Comparison of ENCODE assay signal across 18 cellular contexts in the genomic region with DNA sequence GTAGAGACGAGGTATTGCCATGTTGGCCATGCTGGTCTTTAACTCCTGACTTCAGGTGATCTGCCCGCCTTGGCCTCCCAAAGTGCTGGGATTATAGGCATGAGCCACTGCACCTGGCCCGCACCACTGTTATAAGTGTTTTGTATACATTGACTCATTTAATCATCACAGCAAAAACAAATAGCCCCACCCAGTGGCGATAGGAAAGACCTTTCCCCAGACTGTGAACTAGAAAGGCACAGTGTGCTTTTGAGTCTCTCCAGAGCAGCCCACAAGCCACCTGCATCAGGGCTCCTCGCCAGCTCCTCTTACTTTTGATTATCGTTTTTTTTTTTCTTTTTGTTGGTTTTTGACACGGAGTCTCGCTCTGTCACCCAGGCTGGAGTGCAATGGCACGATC. TPM values are rescaled to one million over a fixed set of nuclear protein-coding genes. Genes with fewer than 3 reads are reported as not detected.
DNase-seq lines count a peak whose midpoint lies in the region; ATAC-seq, FAIRE-seq and TF ChIP-seq lines count a peak whose summit lies in the region.
"Had no signal": no experiment of that assay in that cellular context is flagged by ENCODE, and none has a peak within 500 bp of the region (broad histone marks: within the 10 kb centered on the region; RNA-seq: fewer than 3 reads in every experiment).

No MANE protein-coding gene starts in this region.

- H2BK20ac ChIP-seq in H1 (ENCODE audit: low read length): no peak overlapping the region

- peaks cover 18% of the 10 kb centered on the region in 2 donors for H3K9me3 Mint-ChIP-seq in stimulated activated naive B cell treated with anti-CD40 and anti-IgM and Interleukin-4, amounts not matched to agents 10 μg/mL and 1 μg/mL and 100 μg/mL, for 72 hours

- ATAC-seq in stimulated activated naive B cell treated with anti-CD40 and anti-IgM and Interleukin-4, amounts not matched to agents 10 μg/mL and 1 μg/mL and 100 μg/mL, for 72 hours (replicated peaks): no peak
- ATAC-seq: left lung had no signal

- no peak overlapping the region for H2BK120ac ChIP-seq in H1 (replicated peaks; ENCODE audit: low read depth, low read length)

- H3K79me2 ChIP-seq in H1 (ENCODE audit: control insufficient read depth in 1 of 2, insufficient read depth in 2 of 2, low read length in 2 of 2): no peaks in the 10 kb centered on the region

- no peak overlapping the region for H3K56ac ChIP-seq in H1 (replicated peaks; ENCODE audit: insufficient read length, low read depth, low read length)

- POLR2A ChIA-PET in H1 (lab: Charles Lee; ENCODE audit: partially characterized antibody): interaction anchor here (0.8 kb wide), 1 partner anchor 111 kb away, joined by 3 read pairs; no protein-coding TSS in a partner anchor

- peaks cover 3 to 4% of the 10 kb centered on the region in 2 donors for H3K36me3 Mint-ChIP-seq in stimulated activated naive B cell treated with anti-CD40 and anti-IgM and Interleukin-4, amounts not matched to agents 10 μg/mL and 1 μg/mL and 100 μg/mL, for 72 hours

- no peak overlapping the region for H4K8ac ChIP-seq in H1 (ENCODE audit: extremely low read depth, insufficient read depth, low read length)

- peak; percentile 60 to 68 for TF ChIP-seq RAD21 in H1 (IDR thresholded peaks at IDR 0.05 in 1 of 2, conservative IDR thresholded peaks at IDR 0.05 in 1 of 2; ENCODE audit: low read depth in 2 of 2, low read length in 2 of 2)

- H3K27me3 ChIP-seq in H1 (replicated peaks in 1 of 4; ENCODE audit: control insufficient read depth in 3 of 4, extremely low read depth in 1 of 4, insufficient read depth in 3 of 4, low read length in 3 of 4): no peaks in the 10 kb centered on the region
- H3K27me3 ChIP-seq: left lung, testis had no signal

- H2BK12ac ChIP-seq in H1 (ENCODE audit: low read depth, low read length): no peak overlapping the region

- no peak overlapping the region for H2AK5ac ChIP-seq in H1 (ENCODE audit: low read depth, low read length)

- H3K4me3 Mint-ChIP-seq in stimulated activated naive B cell treated with anti-CD40 and anti-IgM and Interleukin-4, amounts not matched to agents 10 μg/mL and 1 μg/mL and 100 μg/mL, for 72 hours: no peak overlapping the region
- H3K4me3 Mint-ChIP-seq: activated naive CD8-positive, alpha-beta T cell treated with anti-CD3 and anti-CD28 coated beads, Interleukin-2, amount 10 ng/mL, durations not matched to agents 7 days and 5 days; neural crest cell had no signal

- no peak overlapping the region for H3K23ac ChIP-seq in H1 (ENCODE audit: insufficient read length)

- H3K79me1 ChIP-seq in H1 (ENCODE audit: low read depth, low read length): no peaks in the 10 kb centered on the region

- no peak for TF ChIP-seq POLR2A in H1 (IDR thresholded peaks at IDR 0.05; ENCODE audit: control extremely low read depth in 1 of 2, low read depth in 2 of 2, low read length in 2 of 2)

- TF ChIP-seq CTCF in GM12872 (IDR thresholded peaks at IDR 0.05; ENCODE audit: insufficient read depth, low read depth, low read length) (peak; percentile 28; the same call in 1 of the 3 replicates), H1 (IDR thresholded peaks at IDR 0.05; ENCODE audit: control extremely low read depth in 1 of 3, insufficient read depth in 1 of 3, low read depth in 1 of 3, low read length in 3 of 3) (peak in 2 of 3 experiments; percentile 44 to 50; a peak in 2 of 4 replicates)

- H3K4ac ChIP-seq in H1 (replicated peaks; ENCODE audit: insufficient read length, low read depth, low read length): no peak overlapping the region

- no peak overlapping the region for H4K91ac ChIP-seq in H1 (replicated peaks; ENCODE audit: insufficient read length, low read length)

- peak; percentile 40 for DNase-seq in COR-L47 (lab: John Stamatoyannopoulos, UW)
- peak; percentile 13 for DNase-seq in NCI-H2029 (lab: John Stamatoyannopoulos, UW)
- DNase-seq in H1 (ENCODE audit: low read depth in 1 of 2, low spot score in 2 of 2): no peak
- no peak for DNase-seq in cerebellar nuclear complex (lab: John Stamatoyannopoulos, UW)
- no peak for DNase-seq in stimulated activated naive B cell treated with anti-CD40 and anti-IgM and Interleukin-4, amounts not matched to agents 10 μg/mL and 1 μg/mL and 100 μg/mL, for 72 hours
- DNase-seq in activated naive CD4-positive, alpha-beta T cell treated with anti-CD3 and anti-CD28 coated beads, Interleukin-2, amount 50 U/mL, for 16 hours: no peak
- DNase-seq in GM19238 (ENCODE audit: insufficient read length, low spot score): no peak
- DNase-seq: activated naive CD8-positive, alpha-beta T cell treated with anti-CD3 and anti-CD28 coated beads, Interleukin-2, amount 10 ng/mL, durations not matched to agents 7 days and 5 days; dorsolateral prefrontal cortex; glutamatergic neuron; left lung; MG63; NK-92 treated with Interleukin-12 subunit alpha and Interleukin-12 subunit beta, amount 100 ng/mL, for 24 hours; T-helper 9 cell; testis had no signal

- no peak overlapping the region for H2BK15ac ChIP-seq in H1 (ENCODE audit: low read length)

- H4K5ac ChIP-seq in H1 (ENCODE audit: insufficient read length, low read depth, low read length): no peak overlapping the region

- WGBS in H1 (ENCODE audit: extremely low coverage in 1 of 2, insufficient coverage in 1 of 2, insufficient read length in 1 of 2, insufficient replicate concordance in 2 of 2, low coverage in 1 of 2, low lambda C conversion rate in 2 of 2, missing lambda C conversion rate in 1 of 2), 2 experiments: 74% methylated on average over 9 of the region's 9 CpGs; no CpG with 5 or more reads in 1 of the 2 experiments

- H3K4me3 ChIP-seq in H1 (ENCODE audit: extremely low read depth in 1 of 4, insufficient read depth in 2 of 4, low read depth in 3 of 4, low read length in 4 of 4): no peak overlapping the region
- H3K4me3 ChIP-seq: dorsolateral prefrontal cortex, left lung, MG63, testis had no signal

- H4K20me1 ChIP-seq in H1 (replicated peaks in 1 of 2; ENCODE audit: control insufficient read depth in 1 of 2, insufficient read depth in 2 of 2, low read length in 2 of 2): no peaks in the 10 kb centered on the region

- H3K36me3 ChIP-seq in H1 (ENCODE audit: control insufficient read depth in 2 of 4, insufficient read depth in 4 of 4, low read length in 3 of 4): peaks cover 0 to 4% (median 0%) of the 10 kb centered on the region in 4 experiments; a peak in 2 of 8 replicates
- H3K36me3 ChIP-seq: left lung, MG63 had no signal

- H3K14ac ChIP-seq in H1 (ENCODE audit: insufficient read length): no peak overlapping the region

- H3K4me1 ChIP-seq in H1 (replicated peaks in 1 of 4; ENCODE audit: control insufficient read depth in 3 of 4, insufficient read depth in 4 of 4, low read length in 3 of 4): no peaks in the 10 kb centered on the region
- H3K4me1 ChIP-seq: left lung, testis had no signal

- peaks cover 12 to 15% of the 10 kb centered on the region in 2 experiments for H3K9me3 ChIP-seq in H1 (ENCODE audit: insufficient read depth in 2 of 2, low read depth in 1 of 2, low read length in 1 of 2)
- H3K9me3 ChIP-seq: testis had no signal

- no peak for FAIRE-seq in H1 (lab: Jason Lieb, UNC)
- FAIRE-seq: GM12892 had no signal

- peaks cover 17 to 35% of the 10 kb centered on the region in 2 donors for H3K27me3 Mint-ChIP-seq in stimulated activated naive B cell treated with anti-CD40 and anti-IgM and Interleukin-4, amounts not matched to agents 10 μg/mL and 1 μg/mL and 100 μg/mL, for 72 hours

- no peak overlapping the region for H3K27ac Mint-ChIP-seq in stimulated activated naive B cell treated with anti-CD40 and anti-IgM and Interleukin-4, amounts not matched to agents 10 μg/mL and 1 μg/mL and 100 μg/mL, for 72 hours
- H3K27ac Mint-ChIP-seq: activated naive CD8-positive, alpha-beta T cell treated with anti-CD3 and anti-CD28 coated beads, Interleukin-2, amount 10 ng/mL, durations not matched to agents 7 days and 5 days had no signal

- no peak overlapping the region for H3K18ac ChIP-seq in H1 (ENCODE audit: extremely low read depth, low read length)

- TF ChIP-seq EP300 in H1 (IDR thresholded peaks at IDR 0.05; ENCODE audit: borderline replicate concordance in 1 of 2, low read depth in 2 of 2, low read length in 2 of 2): no peak

- H3K23me2 ChIP-seq in H1 (ENCODE audit: low read depth, low read length): no peaks in the 10 kb centered on the region

- no peak overlapping the region for H2BK5ac ChIP-seq in H1 (ENCODE audit: low read depth, low read length)

- CTCF ChIA-PET in H1 (lab: Charles Lee; ENCODE audit: partially characterized antibody): interaction anchor here (0.6 to 1.2 kb wide), 6 partner anchors 27 to 1222 kb away, joined by 3 to 4 read pairs (median 3); partner anchors contain the start of gene ZFP64

- H3K27ac ChIP-seq in H1 (ENCODE audit: low read depth, low read length): no peak overlapping the region
- H3K27ac ChIP-seq: dorsolateral prefrontal cortex, left lung, testis had no signal

- no peaks in the 10 kb centered on the region for H3K4me1 Mint-ChIP-seq in stimulated activated naive B cell treated with anti-CD40 and anti-IgM and Interleukin-4, amounts not matched to agents 10 μg/mL and 1 μg/mL and 100 μg/mL, for 72 hours
- H3K4me1 Mint-ChIP-seq: activated naive CD8-positive, alpha-beta T cell treated with anti-CD3 and anti-CD28 coated beads, Interleukin-2, amount 10 ng/mL, durations not matched to agents 7 days and 5 days; neural crest cell had no signal

- H3K4me2 ChIP-seq in H1 (ENCODE audit: insufficient read depth in 1 of 2, low read depth in 2 of 2, low read length in 2 of 2): no peak overlapping the region

- H2AFZ ChIP-seq in H1 (ENCODE audit: low read length): no peak overlapping the region

- no peak overlapping the region for H3K9ac ChIP-seq in H1 (replicated peaks in 1 of 4; ENCODE audit: extremely low read depth in 1 of 4, low read depth in 3 of 4, low read length in 3 of 4)

TF ChIP-seq in H1, 55 proteins besides CTCF, POLR2A, EP300 and RAD21:
- no peak for TF ChIP-seq CHD1 (IDR thresholded peaks at IDR 0.05; ENCODE audit: low read depth, low read length)
TF ChIP-seq in H1: peak in this region for 0.

RNA-seq across cellular contexts. Expression of gene ZFP64, which starts 27.9 kb away (rescaled TPM):
- total RNA-seq in H1 (2021; fragmentation: NEBNext Ultra II Directional; extraction: Animal tissue kit (Norgen Biotek cat#: 25700)): 25.3 and 26.2 TPM in 2 replicates
- polyA plus RNA-seq in H1 (2011; rRNA removed): 43.7 and 46.1 TPM in 2 replicates
- 33.6 TPM for polyA plus RNA-seq in H1 (2011; cell fraction: cytosol; rRNA removed)
- polyA plus RNA-seq in H1 (2011; cell fraction: nucleus; rRNA removed): 37.7 TPM
- 15.3 to 26.8 TPM (median 25.1 TPM) in 4 replicates for polyA plus RNA-seq in H1 (2012, experiment 1 of 2)
- polyA plus RNA-seq in H1 (2012, experiment 2 of 2): 17.4 TPM
- 14.2 TPM for polyA plus RNA-seq in H1 (2013, experiment 1 of 2)
- 15.0 TPM for polyA plus RNA-seq in H1 (2013, experiment 2 of 2)
- polyA minus RNA-seq in H1 (2011; rRNA and poly(A)+ RNA removed): 79.3 and 83.1 TPM in 2 replicates
- 34.9 TPM for polyA minus RNA-seq in H1 (2011; cell fraction: cytosol; rRNA and poly(A)+ RNA removed)
- polyA minus RNA-seq in H1 (2011; cell fraction: nucleus; rRNA and poly(A)+ RNA removed): 85.0 TPM

Comparison
In these comparisons a context has a peak if more than half of its experiments do, and no peak if none do; other contexts are left out.
1. DNase-seq: peak in COR-L47 (single experiment) and NCI-H2029 (single experiment); none in H1 (0 of 2), cerebellar nuclear complex (0 of 2), stimulated activated naive B cell treated with anti-CD40 and anti-IgM and Interleukin-4, amounts not matched to agents 10 μg/mL and 1 μg/mL and 100 μg/mL, for 72 hours (single experiment), activated naive CD4-positive, alpha-beta T cell treated with anti-CD3 and anti-CD28 coated beads, Interleukin-2, amount 50 U/mL, for 16 hours (single experiment) and GM19238 (single experiment).